In genomic region chr9:122036408-122036807, GRCh38 we compare ENCODE assay signal across 20 cellular contexts. TPM values are rescaled to one million over a fixed set of nuclear protein-coding genes. Genes with fewer than 3 reads are reported as not detected.
DNase-seq lines count a peak whose midpoint lies in the region; ATAC-seq, FAIRE-seq and TF ChIP-seq lines count a peak whose summit lies in the region.
"Had no signal": no experiment of that assay in that cellular context is flagged by ENCODE, and none has a peak within 500 bp of the region (broad histone marks: within the 10 kb centered on the region; RNA-seq: fewer than 3 reads in every experiment).

No MANE protein-coding gene starts in this region.

- H3K36me3 Mint-ChIP-seq in T-helper 17 cell (ENCODE audit: low read depth): peaks cover 6% of the 10 kb centered on the region
- peaks cover 57% of the 10 kb centered on the region for H3K36me3 Mint-ChIP-seq in CD8-positive, alpha-beta T cell

- H3K36me3 ChIP-seq in HepG2 (replicated peaks in 1 of 2; ENCODE audit: control insufficient read depth in 1 of 2, insufficient read depth in 2 of 2, low read length in 2 of 2) (no peaks in the 10 kb centered on the region), right lobe of liver (no peaks in the 10 kb centered on the region), psoas muscle (ENCODE audit: insufficient read depth in 1 of 2, low read depth in 1 of 2) (peaks cover 5 to 42% of the 10 kb centered on the region in 2 donors), esophagus muscularis mucosa (peaks cover 6 to 37% (median 13%) of the 10 kb centered on the region in 4 donors)
- H3K36me3 ChIP-seq in CD8-positive, alpha-beta T cell (ENCODE audit: insufficient read depth, low read length): peaks cover 4% of the 10 kb centered on the region

- no peaks in the 10 kb centered on the region for H3K4me1 ChIP-seq in HepG2 (ENCODE audit: insufficient read depth, low read length)
- peaks cover 0 to 22% (median 0%) of the 10 kb centered on the region in 4 donors for H3K4me1 ChIP-seq in right lobe of liver
- peaks cover 51% of the 10 kb centered on the region for H3K4me1 ChIP-seq in psoas muscle
- H3K4me1 ChIP-seq in esophagus muscularis mucosa: peaks cover 3 to 37% (median 32%) of the 10 kb centered on the region in 4 donors
- no peaks in the 10 kb centered on the region for H3K4me1 ChIP-seq in CD8-positive, alpha-beta T cell (ENCODE audit: insufficient read depth, low read length)
- H3K4me1 ChIP-seq: BLaER1 treated with 17β-estradiol and CSF1 and Interleukin-3, amounts not matched to agents 10 nM and 100 nM had no signal

- TF ChIP-seq RAD21 in HepG2 (CRISPR knock-in tag; IDR thresholded peaks at IDR 0.05): no peak

- H3K4me2 ChIP-seq in HepG2 (ENCODE audit: low read depth, low read length): no peak overlapping the region
- H3K4me2 ChIP-seq: BLaER1 treated with 17β-estradiol and CSF1 and Interleukin-3, amounts not matched to agents 10 nM and 100 nM; GM23338; KMS-11 had no signal

- no peaks in the 10 kb centered on the region for H3K79me2 ChIP-seq in HepG2 (ENCODE audit: insufficient read depth, low read length)

- FAIRE-seq in HepG2 (lab: Jason Lieb, UNC): no peak
- FAIRE-seq: GM12878, GM19239 had no signal

- no peaks in the 10 kb centered on the region for H3K9me3 Mint-ChIP-seq in CD8-positive, alpha-beta T cell
- H3K9me3 Mint-ChIP-seq: CD8-positive, alpha-beta memory T cell; GM23338 had no signal

- H3K4me3 ChIP-seq in HepG2 (replicated peaks in 1 of 3; ENCODE audit: insufficient read depth in 1 of 3, low read depth in 2 of 3, low read length in 3 of 3) (no peak overlapping the region), right lobe of liver (no peak overlapping the region), psoas muscle (no peak overlapping the region), esophagus muscularis mucosa (no peak overlapping the region)
- H3K4me3 ChIP-seq in CD8-positive, alpha-beta T cell (ENCODE audit: low read depth, low read length): no peak overlapping the region
- H3K4me3 ChIP-seq: BLaER1 treated with 17β-estradiol and CSF1 and Interleukin-3, amounts not matched to agents 10 nM and 100 nM; GM12878; GM23338 had no signal

- no TSS peak for BruUV-seq in HepG2 (replicated peaks; lab: Mats Ljungman, UMichigan)

- ATAC-seq in HepG2 (no peak), right lobe of liver (no peak), T-helper 17 cell (no peak), psoas muscle (no peak)
- no peak for ATAC-seq in CD8-positive, alpha-beta T cell
- ATAC-seq: GM12878, GM23338 had no signal

- no peaks in the 10 kb centered on the region for H4K20me1 ChIP-seq in HepG2 (ENCODE audit: insufficient read depth, low read length)

- TF ChIP-seq POLR2A in HepG2 (IDR thresholded peaks at IDR 0.05; ENCODE audit: insufficient read depth in 1 of 2, low read depth in 2 of 2, low read length in 2 of 2) (no peak), right lobe of liver (IDR thresholded peaks at IDR 0.05) (no peak), esophagus muscularis mucosa (IDR thresholded peaks at IDR 0.05; ENCODE audit: low read depth) (no peak)

- no peaks in the 10 kb centered on the region for H3K27me3 Mint-ChIP-seq in T-helper 17 cell
- H3K27me3 Mint-ChIP-seq in CD8-positive, alpha-beta T cell (ENCODE audit: low read depth): no peaks in the 10 kb centered on the region
- H3K27me3 Mint-ChIP-seq: CD8-positive, alpha-beta memory T cell had no signal

- H3K27me3 ChIP-seq in HepG2 (ENCODE audit: control insufficient read depth in 1 of 2, insufficient read depth in 2 of 2, low read length in 2 of 2): no peaks in the 10 kb centered on the region
- H3K27me3 ChIP-seq in right lobe of liver: no peaks in the 10 kb centered on the region
- H3K27me3 ChIP-seq in psoas muscle (ENCODE audit: insufficient read depth in 3 of 3, low read length in 2 of 3): no peaks in the 10 kb centered on the region
- no peaks in the 10 kb centered on the region for H3K27me3 ChIP-seq in esophagus muscularis mucosa
- no peaks in the 10 kb centered on the region for H3K27me3 ChIP-seq in CD8-positive, alpha-beta T cell (ENCODE audit: insufficient read depth, low read length)
- H3K27me3 ChIP-seq: BLaER1 treated with 17β-estradiol and CSF1 and Interleukin-3, amounts not matched to agents 10 nM and 100 nM had no signal

- TF ChIP-seq CTCF in HepG2 (CRISPR knock-in tag; IDR thresholded peaks at IDR 0.05) (no peak), right lobe of liver (IDR thresholded peaks at IDR 0.05) (no peak), psoas muscle (IDR thresholded peaks at IDR 0.05) (no peak), esophagus muscularis mucosa (IDR thresholded peaks at IDR 0.05) (no peak)
- TF ChIP-seq CTCF in CD8-positive, alpha-beta T cell (IDR thresholded peaks at IDR 0.05): no peak

- CTCF ChIA-PET in HepG2 (lab: Yijun Ruan, JAX; ENCODE audit: low intra/inter-chr PET ratio, low total read pairs): no interaction called here
- CTCF ChIA-PET in CD8-positive, alpha-beta T cell (lab: Charles Lee): interaction anchor here (0.7 to 1.2 kb wide), 2 partner anchors 22 to 63 kb away, joined by 3 read pairs; no protein-coding TSS in a partner anchor

- peaks cover 4% of the 10 kb centered on the region for H3K4me1 Mint-ChIP-seq in T-helper 17 cell
- no peaks in the 10 kb centered on the region for H3K4me1 Mint-ChIP-seq in CD8-positive, alpha-beta T cell (ENCODE audit: low read depth)

- H3K27ac ChIP-seq in HepG2 (ENCODE audit: extremely low read length, insufficient read depth, low read length) (no peak overlapping the region), right lobe of liver (no peak overlapping the region), psoas muscle (peak overlapping the region; percentile 24), esophagus muscularis mucosa (replicated peaks in 1 of 4) (no peak overlapping the region)
- H3K27ac ChIP-seq in CD8-positive, alpha-beta T cell (ENCODE audit: low read depth, low read length): no peak overlapping the region
- H3K27ac ChIP-seq: 22Rv1; BLaER1 treated with 17β-estradiol and CSF1 and Interleukin-3, amounts not matched to agents 10 nM and 100 nM; HL-60; KMS-11 had no signal

- H3K4me3 Mint-ChIP-seq in T-helper 17 cell: no peak overlapping the region
- H3K4me3 Mint-ChIP-seq in CD8-positive, alpha-beta T cell: no peak overlapping the region
- H3K4me3 Mint-ChIP-seq: B cell; CD8-positive, alpha-beta memory T cell; GM23338 had no signal

- intact Hi-C loops in HepG2 (cut with micrococcal nuclease; ENCODE audit: unreplicated experiment): no loop called here
- intact Hi-C loops in right lobe of liver (cut with DNase I): no loop called here
- intact Hi-C loops in psoas muscle (cut with DNase I): loop anchor here in 1 of 2 donors (5.0 kb wide), 2 partner anchors 34 to 41 kb away; no protein-coding TSS in a partner anchor
- intact Hi-C loops in esophagus muscularis mucosa (cut with DNase I): no loop called here
- intact Hi-C loops in CD8-positive, alpha-beta T cell (cut with DNase I, micrococcal nuclease): no loop called here

- DNase-seq in HepG2 (ENCODE audit: low spot score): no peak
- DNase-seq in right lobe of liver: no peak
- no peak for DNase-seq in T-helper 17 cell
- DNase-seq in psoas muscle: no peak
- DNase-seq in esophagus muscularis mucosa (ENCODE audit: extremely low spot score): no peak
- no peak for DNase-seq in CD8-positive, alpha-beta T cell
- no peak for DNase-seq in midbrain (lab: John Stamatoyannopoulos, UW)
- DNase-seq: CD8-positive, alpha-beta memory T cell; COR-L47; DMS 273 treated with DMSO at 0.1 percent for 48 hours; DMS53; DND-41 had no signal

- in situ Hi-C loops in HepG2 (cut with HindIII; ENCODE audit: extremely low pct_ligation_motif_present, low pct_unique_long_range_greater_than_20kb): no loop called here

- WGBS in HepG2 (ENCODE audit: low lambda C conversion rate): 94% methylated on average over 4 of the region's 4 CpGs
- WGBS in right lobe of liver (ENCODE audit: insufficient coverage, low coverage, low lambda C conversion rate, missing lambda C conversion rate): 76% methylated on average over 4 of the region's 4 CpGs
- 90 to 95% (median 94%) methylated on average over 4 of the region's 4 CpGs for WGBS in psoas muscle, 3 donors
- 92% methylated on average over 4 of the region's 4 CpGs for WGBS in esophagus muscularis mucosa

- peak overlapping the region; percentile 77 for H3K27ac Mint-ChIP-seq in T-helper 17 cell
- no peak overlapping the region for H3K27ac Mint-ChIP-seq in CD8-positive, alpha-beta T cell
- H3K27ac Mint-ChIP-seq: B cell, GM23338 had no signal

- H3K9ac ChIP-seq in HepG2 (ENCODE audit: insufficient read depth, low read depth, low read length): no peak overlapping the region
- H3K9ac ChIP-seq: BLaER1 treated with 17β-estradiol and CSF1 and Interleukin-3, amounts not matched to agents 10 nM and 100 nM; KMS-11 had no signal

- no peak for TF ChIP-seq EP300 in HepG2 (IDR thresholded peaks at IDR 0.05; ENCODE audit: low read depth in 2 of 2, low read length in 2 of 2)
- TF ChIP-seq EP300 in HepG2 (CRISPR knock-in tag; IDR thresholded peaks at IDR 0.05; ENCODE audit: borderline replicate concordance): no peak
- no peak for TF ChIP-seq EP300 in esophagus muscularis mucosa (IDR thresholded peaks at IDR 0.05)

- no peak overlapping the region for H2AFZ ChIP-seq in HepG2 (ENCODE audit: low read length)
- H2AFZ ChIP-seq: GM23338 had no signal

- H3K9me3 ChIP-seq in HepG2 (ENCODE audit: low read length) (no peaks in the 10 kb centered on the region), right lobe of liver (no peaks in the 10 kb centered on the region), T-helper 17 cell (ENCODE audit: control insufficient read depth, low read length, poor library complexity, severe bottlenecking) (no peaks in the 10 kb centered on the region), psoas muscle (no peaks in the 10 kb centered on the region), esophagus muscularis mucosa (no peaks in the 10 kb centered on the region)
- no peaks in the 10 kb centered on the region for H3K9me3 ChIP-seq in CD8-positive, alpha-beta T cell (ENCODE audit: low read length)
- H3K9me3 ChIP-seq: BLaER1 treated with 17β-estradiol and CSF1 and Interleukin-3, amounts not matched to agents 10 nM and 100 nM had no signal

- POLR2A ChIA-PET in HepG2 (lab: Yijun Ruan, JAX): no interaction called here
- POLR2A ChIA-PET in CD8-positive, alpha-beta T cell (lab: Charles Lee): no interaction called here

RNA-seq across cellular contexts. Expression of gene TTLL11, which starts 56.7 kb away (rescaled TPM):
- total RNA-seq in HepG2 (2016; rRNA removed; fragmentation: Illumina TruSeq; extraction: Trizol) (3.1 and 4.5 TPM in 2 replicates), right lobe of liver (1 to 10 TPM; 3.2 to 5.2 (median 4.1) TPM), T-helper 17 cell (1 to 10 TPM; 2.3 to 4.2 TPM), psoas muscle (10 to 100 TPM; 16.4 to 56.4 (median 48.4) TPM), esophagus muscularis mucosa (10 to 100 TPM; 20.5 to 41.3 (median 27.6) TPM)
- total RNA-seq in HepG2 (2016; cell fraction: cytosol; rRNA removed; fragmentation: Illumina TruSeq; extraction: Trizol; ENCODE audit: low read depth): 4.2 and 4.4 TPM in 2 replicates
- 3.2 and 4.0 TPM in 2 replicates for total RNA-seq in HepG2 (2016; cell fraction: insoluble cytoplasmic fraction; rRNA removed; fragmentation: Illumina TruSeq; extraction: Trizol)
- 8.0 and 8.2 TPM in 2 replicates for total RNA-seq in HepG2 (2016; cell fraction: membrane; rRNA removed; fragmentation: Illumina TruSeq; extraction: Trizol)
- 3.4 and 4.1 TPM in 2 replicates for total RNA-seq in HepG2 (2016; cell fraction: nucleus; rRNA removed; fragmentation: Illumina TruSeq; extraction: Trizol)
- polyA plus RNA-seq in HepG2 (2011; rRNA removed) (5.2 and 6.4 TPM in 2 replicates), psoas muscle (10 to 100 TPM; 15.1 to 19.3 (median 16.5) TPM)
- 4.2 and 5.3 TPM in 2 replicates for polyA plus RNA-seq in HepG2 (2011; cell fraction: cytosol; rRNA removed)
- polyA plus RNA-seq in HepG2 (2011; cell fraction: nucleus; rRNA removed): 2.5 and 3.8 TPM in 2 replicates
- 3.5 and 4.2 TPM in 2 replicates for polyA plus RNA-seq in HepG2 (2012)
- 4.5 and 4.7 TPM in 2 replicates for polyA plus RNA-seq in HepG2 (2016; cell fraction: cytosol; fragmentation: Illumina TruSeq; extraction: Trizol; ENCODE audit: low read depth)
- polyA plus RNA-seq in HepG2 (2016; cell fraction: insoluble cytoplasmic fraction; fragmentation: Illumina TruSeq; extraction: Trizol; ENCODE audit: low read depth): 4.7 and 6.7 TPM in 2 replicates
- 6.6 and 8.0 TPM in 2 replicates for polyA plus RNA-seq in HepG2 (2016; cell fraction: membrane; fragmentation: Illumina TruSeq; extraction: Trizol; ENCODE audit: low read depth)
- polyA plus RNA-seq in HepG2 (2016; cell fraction: nucleus; fragmentation: Illumina TruSeq; extraction: Trizol; ENCODE audit: insufficient read depth, low read depth): 4.7 and 5.7 TPM in 2 replicates
- polyA minus RNA-seq in HepG2 (2011; rRNA and poly(A)+ RNA removed; ENCODE audit: low replicate concordance): 3.5 and 6.7 TPM in 2 replicates
- 2.0 and 2.5 TPM in 2 replicates for polyA minus RNA-seq in HepG2 (2011; cell fraction: cytosol; rRNA and poly(A)+ RNA removed)
- 3.3 and 5.3 TPM in 2 replicates for polyA minus RNA-seq in HepG2 (2011; cell fraction: nucleus; rRNA and poly(A)+ RNA removed)
- under 1 TPM; 0.68 to 1.00 TPM for total RNA-seq in CD8-positive, alpha-beta T cell
